In the genomic region with DNA sequence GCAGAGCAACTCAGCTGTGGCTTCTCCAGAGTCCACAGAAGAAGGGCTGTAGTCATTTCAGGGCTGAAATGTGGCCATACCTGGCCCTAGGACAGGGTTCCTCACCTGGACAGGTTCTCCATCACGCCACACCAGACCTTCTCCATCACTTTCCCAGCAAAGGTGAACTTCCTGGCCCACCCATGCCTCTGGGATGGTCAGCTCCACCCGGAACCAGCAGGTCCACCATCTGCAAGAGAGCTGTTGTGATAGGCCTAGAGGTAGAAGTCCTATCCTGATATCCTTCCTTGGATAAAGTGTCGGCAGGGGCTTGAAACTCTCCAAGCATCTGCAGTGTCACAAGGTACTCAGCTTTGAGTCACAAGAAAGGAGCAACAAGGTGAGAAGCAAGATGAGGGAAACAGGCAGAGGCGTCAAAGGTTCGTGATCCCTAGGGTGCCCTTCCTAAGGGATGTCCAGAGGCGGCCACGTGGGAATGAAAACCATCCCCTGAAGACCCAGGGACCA, we compare ENCODE assay signal across 1 cellular context.
TF ChIP-seq lines count a peak whose summit lies in the region.

No MANE protein-coding gene starts in this region.

TF ChIP-seq in GM12878, 131 proteins besides CTCF, POLR2A, EP300 and RAD21:
- TF ChIP-seq JUNB (IDR thresholded peaks at IDR 0.05): no peak
- no peak for TF ChIP-seq EGR1 (IDR thresholded peaks at IDR 0.05; ENCODE audit: borderline replicate concordance in 1 of 2, low read depth in 2 of 2, low read length in 2 of 2)
- TF ChIP-seq MYC (IDR thresholded peaks at IDR 0.05; ENCODE audit: insufficient read depth, insufficient read length, insufficient replicate concordance, low read length, severe bottlenecking): no peak
- 0 out of 4 replicates have a peak, but pooled peaks of 1 of the 2 experiments have one; percentile 8 for TF ChIP-seq IKZF2 (IDR thresholded peaks at IDR 0.05)
- TF ChIP-seq, protein P1, sequence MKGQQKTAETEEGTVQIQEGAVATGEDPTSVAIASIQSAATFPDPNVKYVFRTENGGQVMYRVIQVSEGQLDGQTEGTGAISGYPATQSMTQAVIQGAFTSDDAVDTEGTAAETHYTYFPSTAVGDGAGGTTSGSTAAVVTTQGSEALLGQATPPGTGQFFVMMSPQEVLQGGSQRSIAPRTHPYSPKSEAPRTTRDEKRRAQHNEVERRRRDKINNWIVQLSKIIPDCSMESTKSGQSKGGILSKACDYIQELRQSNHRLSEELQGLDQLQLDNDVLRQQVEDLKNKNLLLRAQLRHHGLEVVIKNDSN (IDR thresholded peaks at IDR 0.05; ENCODE audit: borderline replicate concordance, extremely low read length, insufficient read depth, low read depth, low read length): peak; percentile 2
